ENCODE assay signal across 13 cellular contexts in the genomic region with DNA sequence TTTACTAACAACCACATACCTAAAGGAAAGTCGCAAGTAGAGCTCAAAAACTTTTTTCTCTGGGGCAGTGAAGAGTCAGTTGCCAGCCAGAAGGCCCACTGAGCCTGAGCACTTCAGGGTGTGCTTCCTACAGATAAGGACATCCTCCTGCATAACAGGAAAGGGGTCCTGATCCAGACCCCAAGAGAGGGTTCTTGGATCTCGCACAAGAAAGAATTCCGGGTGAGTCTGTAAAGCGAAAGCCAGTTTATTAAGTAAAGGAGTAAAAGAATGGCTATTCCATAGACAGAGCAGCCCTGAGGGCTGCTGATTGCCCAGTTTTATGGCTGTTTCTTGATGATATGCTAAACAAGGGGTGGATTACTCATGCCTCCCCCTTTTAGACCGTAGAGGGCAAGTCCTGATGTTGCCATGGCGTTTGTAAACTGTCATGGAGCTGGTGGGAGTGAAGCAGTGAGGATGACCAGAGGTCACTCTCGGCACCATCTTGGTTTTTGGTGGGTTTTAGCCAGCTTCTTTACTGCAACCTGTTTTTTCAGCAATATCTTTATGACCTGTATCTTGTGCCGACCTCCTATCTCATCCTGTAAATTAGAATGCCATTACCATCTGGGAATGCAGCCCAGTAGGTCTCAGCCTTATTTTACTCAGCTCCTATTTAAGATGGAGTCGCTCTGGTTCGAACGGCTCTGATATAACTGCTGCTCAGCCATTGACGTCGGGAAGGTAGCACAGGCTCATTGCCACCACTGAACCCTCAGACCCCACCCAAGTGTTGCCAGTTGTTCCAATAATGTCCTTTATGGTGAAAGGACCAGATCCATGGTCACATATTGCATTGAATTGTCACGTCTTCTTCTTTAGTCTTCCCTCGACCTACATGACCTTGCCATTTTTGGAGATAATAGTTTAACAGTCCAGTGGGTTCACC.
DNase-seq lines count a peak whose midpoint lies in the region; ATAC-seq and TF ChIP-seq lines count a peak whose summit lies in the region.
"Had no signal": no experiment of that assay in that cellular context is flagged by ENCODE, and none has a peak within 500 bp of the region (broad histone marks: within the 10 kb centered on the region; RNA-seq: fewer than 3 reads in every experiment).

No MANE protein-coding gene starts in this region.

- H3K4me1 ChIP-seq in CD4-positive, CD25-positive, alpha-beta regulatory T cell (ENCODE audit: control insufficient read depth, insufficient read depth, low read length, poor library complexity, severe bottlenecking) = no peaks in the 10 kb centered on the region
- H3K4me1 ChIP-seq in RWPE2 (ENCODE audit: insufficient read depth, poor library complexity, severe bottlenecking) (peaks cover 31% of the 10 kb centered on the region), trophoblast cell (ENCODE audit: control insufficient read depth in 1 of 2, insufficient read depth in 2 of 2, low read length in 2 of 2) (peaks cover 28 to 37% of the 10 kb centered on the region in 2 experiments)

- no peak overlapping the region for H3K9ac ChIP-seq in trophoblast cell (ENCODE audit: low read length)

- H4K8ac ChIP-seq in trophoblast cell (ENCODE audit: low read depth, low read length) = peak overlapping the region; percentile 30

- no CpG with 5 or more reads among the region's 15 CpGs for WGBS in trophoblast cell (ENCODE audit: extremely low coverage, insufficient coverage, insufficient read length)

- H3K4me1 Mint-ChIP-seq in CD4-positive, CD25-positive, alpha-beta regulatory T cell = peaks cover 4 to 22% (median 7%) of the 10 kb centered on the region in 4 donors

- peak overlapping the region; percentile 36 for H3K4ac ChIP-seq in trophoblast cell (ENCODE audit: low read depth, low read length)

- H3K9me3 ChIP-seq in CD4-positive, CD25-positive, alpha-beta regulatory T cell (ENCODE audit: control insufficient read depth in 2 of 2, low read length in 2 of 2) = no peaks in the 10 kb centered on the region
- no peaks in the 10 kb centered on the region for H3K9me3 ChIP-seq in RWPE2 (ENCODE audit: severe bottlenecking)
- H3K9me3 ChIP-seq in trophoblast cell (ENCODE audit: insufficient read depth, low read depth, low read length) = peaks cover 10% of the 10 kb centered on the region

- peak overlapping the region; percentile 51 for H2AK5ac ChIP-seq in trophoblast cell (ENCODE audit: low read length)

- H4K12ac ChIP-seq in trophoblast cell (ENCODE audit: low read depth, low read length) = no peak overlapping the region

- H3K36me3 Mint-ChIP-seq in CD4-positive, CD25-positive, alpha-beta regulatory T cell = peaks cover 3% of the 10 kb centered on the region

- H3K9me3 Mint-ChIP-seq in CD4-positive, CD25-positive, alpha-beta regulatory T cell = peaks cover 0 to 4% (median 0%) of the 10 kb centered on the region in 7 donors
- H3K9me3 Mint-ChIP-seq: activated naive CD8-positive, alpha-beta T cell treated with anti-CD3 and anti-CD28 coated beads, Interleukin-2, amount 50 U/mL, for 24 hours; memory B cell had no signal

- peak overlapping the region; percentile 89 for H4K91ac ChIP-seq in trophoblast cell (ENCODE audit: low read depth, low read length)

- peak overlapping the region; percentile 53 for H2BK12ac ChIP-seq in trophoblast cell (ENCODE audit: low read length)

- no peak overlapping the region for H3K4me3 ChIP-seq in CD4-positive, CD25-positive, alpha-beta regulatory T cell (ENCODE audit: low read depth, low read length)
- H3K4me3 ChIP-seq in RWPE2 (ENCODE audit: severe bottlenecking) (no peak overlapping the region), trophoblast cell (ENCODE audit: low read depth, low read length) (no peak overlapping the region)

- no peak for TF ChIP-seq CTCF in RWPE2 (IDR thresholded peaks at IDR 0.05; ENCODE audit: poor library complexity, severe bottlenecking)

- peak overlapping the region; percentile 78 for H3K18ac ChIP-seq in trophoblast cell (ENCODE audit: low read length)

- peaks cover 54% of the 10 kb centered on the region for H3K79me1 ChIP-seq in trophoblast cell (ENCODE audit: low read length)

- no peak overlapping the region for H2AFZ ChIP-seq in trophoblast cell (ENCODE audit: insufficient read depth, low read length, poor library complexity)

- H3K27me3 Mint-ChIP-seq in CD4-positive, CD25-positive, alpha-beta regulatory T cell = no peaks in the 10 kb centered on the region

- peak overlapping the region; percentile 78 for H3K14ac ChIP-seq in trophoblast cell (ENCODE audit: low read length)

- H2BK120ac ChIP-seq in trophoblast cell (ENCODE audit: insufficient read depth, low read length, poor library complexity) = peak overlapping the region; percentile 77

- no peaks in the 10 kb centered on the region for H3K36me3 ChIP-seq in CD4-positive, CD25-positive, alpha-beta regulatory T cell (ENCODE audit: control insufficient read depth, insufficient read depth, low read length)
- H3K36me3 ChIP-seq in RWPE2 (ENCODE audit: low read depth) (no peaks in the 10 kb centered on the region), trophoblast cell (ENCODE audit: control insufficient read depth in 1 of 2, insufficient read depth in 2 of 2, low read length in 2 of 2) (no peaks in the 10 kb centered on the region)

- ATAC-seq in CD4-positive, CD25-positive, alpha-beta regulatory T cell (ENCODE audit: low read depth in 2 of 2) = no peak
- ATAC-seq in RWPE2 (ENCODE audit: low read depth) (no peak), GM19035 (IDR thresholded peaks at IDR 0.05; ENCODE audit: unreplicated experiment) (no peak), HG03159 (IDR thresholded peaks at IDR 0.05; ENCODE audit: unreplicated experiment) (no peak)
- ATAC-seq: activated naive CD8-positive, alpha-beta T cell treated with anti-CD3 and anti-CD28 coated beads, Interleukin-2, amount 50 U/mL, for 24 hours had no signal

- H3K23ac ChIP-seq in trophoblast cell (ENCODE audit: low read length) = no peak overlapping the region

- peak overlapping the region; percentile 98 for H2BK5ac ChIP-seq in trophoblast cell (ENCODE audit: low read depth, low read length, poor library complexity)

- no peak overlapping the region for H3K4me3 Mint-ChIP-seq in CD4-positive, CD25-positive, alpha-beta regulatory T cell
- H3K4me3 Mint-ChIP-seq: activated naive CD8-positive, alpha-beta T cell treated with anti-CD3 and anti-CD28 coated beads, Interleukin-2, amount 50 U/mL, for 24 hours; memory B cell had no signal

- H3K79me2 ChIP-seq in trophoblast cell (ENCODE audit: control insufficient read depth, insufficient read depth, low read length, poor library complexity) = peaks cover 6% of the 10 kb centered on the region

- no peak overlapping the region for H3K27ac ChIP-seq in CD4-positive, CD25-positive, alpha-beta regulatory T cell (ENCODE audit: insufficient read depth, low read length, poor library complexity, severe bottlenecking)
- H3K27ac ChIP-seq in RWPE2 (ENCODE audit: poor library complexity, severe bottlenecking) (peak overlapping the region; percentile 96), trophoblast cell (ENCODE audit: low read depth, low read length) (peak overlapping the region; percentile 99)

- peak overlapping the region; percentile 10 to 73 (median 17) for H3K27ac Mint-ChIP-seq in CD4-positive, CD25-positive, alpha-beta regulatory T cell
- H3K27ac Mint-ChIP-seq: activated naive CD8-positive, alpha-beta T cell treated with anti-CD3 and anti-CD28 coated beads, Interleukin-2, amount 50 U/mL, for 24 hours; memory B cell had no signal

- H3K4me2 ChIP-seq in trophoblast cell (ENCODE audit: low read length) = peak overlapping the region; percentile 2

- no peak for DNase-seq in CD4-positive, CD25-positive, alpha-beta regulatory T cell
- DNase-seq in RWPE2 (ENCODE audit: low spot score) = no peak
- DNase-seq in fibroblast of peridontal ligament (ENCODE audit: extremely low read depth) = peak; percentile 49
- DNase-seq in trophoblast cell = no peak
- DNase-seq in stimulated activated CD4-positive, alpha-beta T cell treated with anti-CD3 and anti-CD28 coated beads, Interleukin-12 subunit alpha, Interleukin-12 subunit beta, amount 100 ng/mL, for 4 hours = no peak
- DNase-seq in DMS53 (lab: John Stamatoyannopoulos, UW) = no peak
- DNase-seq: activated CD4-positive, alpha-beta T cell treated with anti-CD3 and anti-CD28 coated beads, Interleukin-2, amount 50 U/mL, for 1 hour; activated naive CD8-positive, alpha-beta T cell treated with anti-CD3 and anti-CD28 coated beads, Interleukin-2, amount 50 U/mL, for 24 hours; SHP77; stimulated activated CD4-positive, alpha-beta T cell treated with anti-CD3 and anti-CD28 coated beads, Interleukin-4, amount 100 ng/mL, for 24 hours had no signal

- no peaks in the 10 kb centered on the region for H3K27me3 ChIP-seq in CD4-positive, CD25-positive, alpha-beta regulatory T cell (ENCODE audit: control insufficient read depth, insufficient read depth, low read length)
- H3K27me3 ChIP-seq in RWPE2 (ENCODE audit: insufficient read depth, poor library complexity, severe bottlenecking) (no peaks in the 10 kb centered on the region), trophoblast cell (ENCODE audit: insufficient read depth, low read length) (no peaks in the 10 kb centered on the region)
